Comparison of ENCODE assay signal across 1 cellular context in the genomic region with DNA sequence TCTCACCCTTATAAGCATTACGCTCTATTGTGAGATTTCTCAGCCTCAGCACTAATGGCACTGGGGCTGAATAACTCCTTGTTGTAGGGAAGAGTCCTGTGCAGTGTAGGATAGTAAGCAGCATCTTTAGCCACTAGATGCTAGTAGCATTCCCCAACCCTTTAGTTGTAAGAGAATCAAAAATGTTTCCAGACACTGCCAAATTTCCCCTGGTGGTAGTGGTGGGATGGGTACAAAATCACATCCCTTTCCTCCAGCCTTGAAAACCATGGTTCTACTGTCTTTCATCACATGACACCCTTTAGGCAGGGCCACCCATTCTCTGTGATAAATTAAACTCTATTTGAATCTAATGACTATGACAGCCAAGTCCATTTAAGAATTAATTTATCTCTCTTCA.
TF ChIP-seq lines count a peak whose summit lies in the region.

No MANE protein-coding gene starts in this region.

TF ChIP-seq in WTC11, 78 proteins besides CTCF, POLR2A, EP300 and RAD21:
- TF ChIP-seq KAT7 (CRISPR knock-in tag; IDR thresholded peaks at IDR 0.05; ENCODE audit: borderline replicate concordance) (no peak), HMGA2 (CRISPR knock-in tag; IDR thresholded peaks at IDR 0.05) (no peak), ETV6 (CRISPR knock-in tag; IDR thresholded peaks at IDR 0.05) (no peak), FOXK1 (CRISPR knock-in tag; IDR thresholded peaks at IDR 0.05) (no peak), JUN (CRISPR knock-in tag; IDR thresholded peaks at IDR 0.05) (no peak), GRHL2 (CRISPR knock-in tag; IDR thresholded peaks at IDR 0.05; ENCODE audit: insufficient replicate concordance, severe bottlenecking) (no peak), SMAD4 (CRISPR knock-in tag; IDR thresholded peaks at IDR 0.05) (no peak), EMX1 (CRISPR knock-in tag; IDR thresholded peaks at IDR 0.05) (no peak), ATF1 (CRISPR knock-in tag; IDR thresholded peaks at IDR 0.05) (no peak), ZNF232 (CRISPR knock-in tag; IDR thresholded peaks at IDR 0.05) (no peak), NR2C2 (CRISPR knock-in tag; IDR thresholded peaks at IDR 0.05) (no peak), JAZF1 (CRISPR knock-in tag; IDR thresholded peaks at IDR 0.05) (no peak), OVOL2 (CRISPR knock-in tag; IDR thresholded peaks at IDR 0.05; ENCODE audit: borderline replicate concordance) (no peak)
- TF ChIP-seq, protein P1, sequence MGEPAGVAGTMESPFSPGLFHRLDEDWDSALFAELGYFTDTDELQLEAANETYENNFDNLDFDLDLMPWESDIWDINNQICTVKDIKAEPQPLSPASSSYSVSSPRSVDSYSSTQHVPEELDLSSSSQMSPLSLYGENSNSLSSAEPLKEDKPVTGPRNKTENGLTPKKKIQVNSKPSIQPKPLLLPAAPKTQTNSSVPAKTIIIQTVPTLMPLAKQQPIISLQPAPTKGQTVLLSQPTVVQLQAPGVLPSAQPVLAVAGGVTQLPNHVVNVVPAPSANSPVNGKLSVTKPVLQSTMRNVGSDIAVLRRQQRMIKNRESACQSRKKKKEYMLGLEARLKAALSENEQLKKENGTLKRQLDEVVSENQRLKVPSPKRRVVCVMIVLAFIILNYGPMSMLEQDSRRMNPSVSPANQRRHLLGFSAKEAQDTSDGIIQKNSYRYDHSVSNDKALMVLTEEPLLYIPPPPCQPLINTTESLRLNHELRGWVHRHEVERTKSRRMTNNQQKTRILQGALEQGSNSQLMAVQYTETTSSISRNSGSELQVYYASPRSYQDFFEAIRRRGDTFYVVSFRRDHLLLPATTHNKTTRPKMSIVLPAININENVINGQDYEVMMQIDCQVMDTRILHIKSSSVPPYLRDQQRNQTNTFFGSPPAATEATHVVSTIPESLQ (CRISPR knock-in tag; IDR thresholded peaks at IDR 0.05): no peak
- TF ChIP-seq, protein P2, sequence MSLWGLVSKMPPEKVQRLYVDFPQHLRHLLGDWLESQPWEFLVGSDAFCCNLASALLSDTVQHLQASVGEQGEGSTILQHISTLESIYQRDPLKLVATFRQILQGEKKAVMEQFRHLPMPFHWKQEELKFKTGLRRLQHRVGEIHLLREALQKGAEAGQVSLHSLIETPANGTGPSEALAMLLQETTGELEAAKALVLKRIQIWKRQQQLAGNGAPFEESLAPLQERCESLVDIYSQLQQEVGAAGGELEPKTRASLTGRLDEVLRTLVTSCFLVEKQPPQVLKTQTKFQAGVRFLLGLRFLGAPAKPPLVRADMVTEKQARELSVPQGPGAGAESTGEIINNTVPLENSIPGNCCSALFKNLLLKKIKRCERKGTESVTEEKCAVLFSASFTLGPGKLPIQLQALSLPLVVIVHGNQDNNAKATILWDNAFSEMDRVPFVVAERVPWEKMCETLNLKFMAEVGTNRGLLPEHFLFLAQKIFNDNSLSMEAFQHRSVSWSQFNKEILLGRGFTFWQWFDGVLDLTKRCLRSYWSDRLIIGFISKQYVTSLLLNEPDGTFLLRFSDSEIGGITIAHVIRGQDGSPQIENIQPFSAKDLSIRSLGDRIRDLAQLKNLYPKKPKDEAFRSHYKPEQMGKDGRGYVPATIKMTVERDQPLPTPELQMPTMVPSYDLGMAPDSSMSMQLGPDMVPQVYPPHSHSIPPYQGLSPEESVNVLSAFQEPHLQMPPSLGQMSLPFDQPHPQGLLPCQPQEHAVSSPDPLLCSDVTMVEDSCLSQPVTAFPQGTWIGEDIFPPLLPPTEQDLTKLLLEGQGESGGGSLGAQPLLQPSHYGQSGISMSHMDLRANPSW (CRISPR knock-in tag; conservative IDR thresholded peaks at IDR 0.05; ENCODE audit: low read depth): no peak
- TF ChIP-seq, protein P3, sequence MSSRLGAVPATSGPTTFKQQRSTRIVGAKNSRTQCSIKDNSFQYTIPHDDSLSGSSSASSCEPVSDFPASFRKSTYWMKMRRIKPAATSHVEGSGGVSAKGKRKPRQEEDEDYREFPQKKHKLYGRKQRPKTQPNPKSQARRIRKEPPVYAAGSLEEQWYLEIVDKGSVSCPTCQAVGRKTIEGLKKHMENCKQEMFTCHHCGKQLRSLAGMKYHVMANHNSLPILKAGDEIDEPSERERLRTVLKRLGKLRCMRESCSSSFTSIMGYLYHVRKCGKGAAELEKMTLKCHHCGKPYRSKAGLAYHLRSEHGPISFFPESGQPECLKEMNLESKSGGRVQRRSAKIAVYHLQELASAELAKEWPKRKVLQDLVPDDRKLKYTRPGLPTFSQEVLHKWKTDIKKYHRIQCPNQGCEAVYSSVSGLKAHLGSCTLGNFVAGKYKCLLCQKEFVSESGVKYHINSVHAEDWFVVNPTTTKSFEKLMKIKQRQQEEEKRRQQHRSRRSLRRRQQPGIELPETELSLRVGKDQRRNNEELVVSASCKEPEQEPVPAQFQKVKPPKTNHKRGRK (CRISPR knock-in tag; IDR thresholded peaks at IDR 0.05; ENCODE audit: borderline replicate concordance): no peak
- TF ChIP-seq, protein P4, sequence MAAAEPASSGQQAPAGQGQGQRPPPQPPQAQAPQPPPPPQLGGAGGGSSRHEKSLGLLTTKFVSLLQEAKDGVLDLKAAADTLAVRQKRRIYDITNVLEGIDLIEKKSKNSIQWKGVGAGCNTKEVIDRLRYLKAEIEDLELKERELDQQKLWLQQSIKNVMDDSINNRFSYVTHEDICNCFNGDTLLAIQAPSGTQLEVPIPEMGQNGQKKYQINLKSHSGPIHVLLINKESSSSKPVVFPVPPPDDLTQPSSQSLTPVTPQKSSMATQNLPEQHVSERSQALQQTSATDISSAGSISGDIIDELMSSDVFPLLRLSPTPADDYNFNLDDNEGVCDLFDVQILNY (CRISPR knock-in tag; IDR thresholded peaks at IDR 0.05): no peak
TF ChIP-seq in WTC11: peak in this region for 0.
